8 cellular contexts compared by ENCODE assay signal in the genomic region with DNA sequence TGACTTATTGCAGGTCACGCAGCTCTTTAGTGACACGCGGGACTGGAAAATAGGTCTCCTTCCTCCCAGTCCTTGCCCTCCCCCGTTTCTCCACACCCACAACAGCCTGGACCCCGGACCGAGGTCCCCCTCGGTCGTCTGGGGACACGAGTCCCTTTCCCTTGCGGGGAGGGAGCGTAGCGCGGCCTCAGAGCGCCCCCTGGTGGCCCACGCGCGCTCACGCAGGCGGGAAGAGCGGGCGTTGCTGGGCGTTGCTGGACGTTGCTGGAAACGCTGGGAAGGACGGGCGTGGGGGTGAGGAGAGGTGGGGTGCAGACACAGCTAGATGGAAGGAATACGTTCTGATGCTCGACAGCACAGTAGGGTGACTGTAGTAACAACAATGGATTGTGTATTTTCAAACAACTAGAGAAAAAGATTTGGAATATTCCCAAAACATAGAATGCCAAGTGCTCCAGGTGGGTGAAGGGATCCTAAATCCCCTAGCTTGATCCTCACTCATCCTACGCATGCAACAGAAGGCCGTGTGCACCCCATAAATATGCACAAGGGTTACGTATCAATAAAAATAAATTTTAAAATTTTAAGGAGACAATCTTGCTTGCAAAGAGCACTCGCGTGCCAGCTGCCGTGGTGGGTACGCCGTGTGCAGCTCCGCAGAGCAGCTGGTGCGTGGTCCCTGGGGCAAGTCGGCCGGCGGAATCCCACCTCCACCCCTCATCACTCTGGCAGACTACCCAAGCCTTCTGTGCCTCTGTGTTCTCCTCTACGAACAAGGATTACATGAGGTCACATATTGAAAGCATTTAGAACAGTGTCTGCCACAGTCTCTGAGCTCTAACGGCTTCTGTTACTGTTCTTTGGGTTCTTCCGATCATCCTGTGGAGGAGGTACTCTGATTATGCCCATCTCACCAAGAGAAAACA.
DNase-seq lines count a peak whose midpoint lies in the region; ATAC-seq and TF ChIP-seq lines count a peak whose summit lies in the region.

No MANE protein-coding gene starts in this region.

- 20 to 21% methylated on average over 29 to 44 of the region's 44 CpGs for WGBS in testis, 2 donors

- intact Hi-C loops in Calu3 (cut with micrococcal nuclease; ENCODE audit: unreplicated experiment): loop anchor here (1.0 kb wide), 1 partner anchor 105 kb away; no protein-coding TSS in a partner anchor
- intact Hi-C loops in testis (cut with DNase I; ENCODE audit: low total_unique reads): loop anchor here (5.0 kb wide), 1 partner anchor 95 kb away; no protein-coding TSS in a partner anchor

- CTCF ChIA-PET in Calu3 (lab: Charles Lee): interaction anchor here (1.9 kb wide), 2 partner anchors 8 to 105 kb away, joined by 5 to 6 read pairs; no protein-coding TSS in a partner anchor

- no peaks in the 10 kb centered on the region for H3K36me3 Mint-ChIP-seq in Calu3 (ENCODE audit: insufficient read depth, unreplicated experiment)
- H3K36me3 Mint-ChIP-seq in activated T-cell treated with anti-CD3 and anti-CD28 coated beads, Interleukin-2, amount 50 U/mL, for 72 hours (ENCODE audit: insufficient read depth in 2 of 2): no peaks in the 10 kb centered on the region

- H3K4me3 ChIP-seq in fibroblast of pulmonary artery (replicated peaks; ENCODE audit: low read depth, low read length) (no peak overlapping the region), testis (peak overlapping the region in 1 of 2 donors; percentile 30)

- H3K9me3 ChIP-seq in testis: no peaks in the 10 kb centered on the region

- TF ChIP-seq POLR2A in testis (IDR thresholded peaks at IDR 0.05): no peak

- peak; percentile 81 for DNase-seq in Calu3
- DNase-seq in OCI-M1 (lab: John Stamatoyannopoulos, UW): peak; percentile 83
- DNase-seq in activated T-cell treated with anti-CD3 and anti-CD28 coated beads, Interleukin-2, amount 50 U/mL, for 72 hours: peak; percentile 73 to 87
- peak; percentile 59 for DNase-seq in fibroblast of pulmonary artery (ENCODE audit: low read depth)
- peak in 43 of 56 donors; percentile 8 to 76 (median 41) for DNase-seq in nucleus accumbens (lab: John Stamatoyannopoulos, UW)
- peak; percentile 59 for DNase-seq in testis

- H3K4me1 ChIP-seq in testis: peaks cover 13% of the 10 kb centered on the region

- H3K4me3 Mint-ChIP-seq in Calu3 (ENCODE audit: low read depth, unreplicated experiment): no peak overlapping the region
- H3K4me3 Mint-ChIP-seq in activated T-cell treated with anti-CD3 and anti-CD28 coated beads, Interleukin-2, amount 50 U/mL, for 72 hours: peak overlapping the region; percentile 6 to 32

- H3K27me3 Mint-ChIP-seq in Calu3 (ENCODE audit: unreplicated experiment): peaks cover 30% of the 10 kb centered on the region
- peaks cover 21% of the 10 kb centered on the region for H3K27me3 Mint-ChIP-seq in activated T-cell treated with anti-CD3 and anti-CD28 coated beads, Interleukin-2, amount 50 U/mL, for 72 hours (ENCODE audit: low read depth)

- peaks cover 15% of the 10 kb centered on the region for H3K4me1 Mint-ChIP-seq in Calu3 (ENCODE audit: low read depth, unreplicated experiment)
- peaks cover 20% of the 10 kb centered on the region for H3K4me1 Mint-ChIP-seq in activated T-cell treated with anti-CD3 and anti-CD28 coated beads, Interleukin-2, amount 50 U/mL, for 72 hours (ENCODE audit: low read depth)

- TF ChIP-seq CTCF in Calu3 (IDR thresholded peaks at IDR 0.05; ENCODE audit: unreplicated experiment) (peak; percentile 99), fibroblast of pulmonary artery (IDR thresholded peaks at IDR 0.05; ENCODE audit: low read length, missing control alignments) (peak; percentile 86), testis (IDR thresholded peaks at IDR 0.05) (peak; percentile 97 to 99 (median 98))

- ATAC-seq in HG03439 (IDR thresholded peaks at IDR 0.05; ENCODE audit: unreplicated experiment) (peak; percentile 76), GM18907 (IDR thresholded peaks at IDR 0.05; ENCODE audit: unreplicated experiment) (no peak)
- peak; percentile 85 to 90 for ATAC-seq in activated T-cell treated with anti-CD3 and anti-CD28 coated beads, Interleukin-2, amount 50 U/mL, for 72 hours (replicated peaks in 1 of 2)

- no peak overlapping the region for H3K27ac Mint-ChIP-seq in Calu3 (ENCODE audit: unreplicated experiment)
- no peak overlapping the region for H3K27ac Mint-ChIP-seq in activated T-cell treated with anti-CD3 and anti-CD28 coated beads, Interleukin-2, amount 50 U/mL, for 72 hours

- no peaks in the 10 kb centered on the region for H3K27me3 ChIP-seq in testis

- BruUV-seq in Calu3 (replicated peaks; lab: Mats Ljungman, UMichigan): no TSS peak

- H3K36me3 ChIP-seq in testis (ENCODE audit: low read depth, missing control alignments): no peaks in the 10 kb centered on the region

- no peaks in the 10 kb centered on the region for H3K9me3 Mint-ChIP-seq in Calu3 (ENCODE audit: low read depth, unreplicated experiment)
- H3K9me3 Mint-ChIP-seq in activated T-cell treated with anti-CD3 and anti-CD28 coated beads, Interleukin-2, amount 50 U/mL, for 72 hours: no peaks in the 10 kb centered on the region

- H3K27ac ChIP-seq in testis: no peak overlapping the region
